35 cellular contexts compared by ENCODE assay signal in the genomic region with DNA sequence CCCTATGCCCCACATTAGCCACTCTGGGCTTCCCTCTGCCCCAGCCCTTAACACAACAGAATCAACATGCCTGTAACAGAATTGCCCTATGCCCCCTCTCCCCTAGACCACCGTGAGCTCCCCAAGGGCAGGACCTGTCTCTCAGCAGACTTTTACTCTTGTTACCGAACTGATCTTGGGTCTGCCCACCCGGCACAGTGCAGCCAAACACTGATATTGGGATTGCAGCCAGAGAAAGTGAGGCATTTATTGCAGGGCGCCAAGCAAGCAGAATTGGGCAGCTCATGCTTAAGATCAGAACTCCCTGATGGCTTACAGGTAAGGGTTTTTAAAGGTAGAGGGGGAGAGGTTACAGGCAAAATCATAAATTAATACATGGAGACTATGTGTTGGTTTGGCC. TPM values are rescaled to one million over a fixed set of nuclear protein-coding genes. Genes with fewer than 3 reads are reported as not detected.
"Had no signal": no experiment of that assay in that cellular context is flagged by ENCODE, and none has a peak within 500 bp of the region (broad histone marks: within the 10 kb centered on the region; RNA-seq: fewer than 3 reads in every experiment).

No MANE protein-coding gene starts in this region.

- H3K9me3 ChIP-seq: adrenal gland, body of pancreas had no signal

- H3K36me3 Mint-ChIP-seq: activated naive CD4-positive, alpha-beta T cell treated with anti-CD3 and anti-CD28 coated beads, Interleukin-2, amount 50 U/mL, for 72 hours; activated naive CD8-positive, alpha-beta T cell treated with anti-CD3 and anti-CD28 coated beads for 36 hours had no signal

- DNase-seq: activated B cell treated with CpG ODN at 0.5 μM for 24 hours; activated CD4-positive, alpha-beta T cell treated with anti-CD3 and anti-CD28 coated beads for 4 hours; activated CD4-positive, alpha-beta T cell treated with anti-CD3 and anti-CD28 coated beads, Interleukin-2, amount 10 ng/mL, durations not matched to agents 24 days and 14 days; activated CD4-positive, alpha-beta T cell treated with anti-CD3 and anti-CD28 coated beads, Interleukin-2, amount 50 U/mL, for 1 hour; activated CD4-positive, alpha-beta T cell treated with anti-CD3 and anti-CD28 coated beads, Interleukin-2, amount 50 U/mL, for 4 hours; activated CD4-positive, CD25-positive, alpha-beta regulatory T cell treated with anti-CD3 and anti-CD28 coated beads, Interleukin-2, amount 50 U/mL, for 72 hours; activated CD8-positive, alpha-beta memory T cell treated with anti-CD3 and anti-CD28 coated beads, Interleukin-2, amount 50 U/mL, for 4 hours; activated CD8-positive, alpha-beta T cell treated with anti-CD3 and anti-CD28 coated beads for 36 hours; activated effector memory CD4-positive, alpha-beta T cell treated with anti-CD3 and anti-CD28 coated beads, Interleukin-2, amount 50 U/mL, for 16 hours; activated gamma-delta T cell treated with Interleukin-2 at 50 U/mL for 16 hours; activated naive CD4-positive, alpha-beta T cell; activated naive CD4-positive, alpha-beta T cell treated with anti-CD3 and anti-CD28 coated beads for 36 hours; activated naive CD4-positive, alpha-beta T cell treated with anti-CD3 and anti-CD28 coated beads, Interleukin-2, amount 50 U/mL, for 16 hours; activated naive CD8-positive, alpha-beta T cell treated with anti-CD3 and anti-CD28 coated beads for 36 hours; activated T-cell treated with anti-CD3 and anti-CD28 coated beads for 4 hours; activated T-cell treated with anti-CD3 and anti-CD28 coated beads, Interleukin-2, amount 50 U/mL, for 1 hour; activated T-cell treated with anti-CD3 and anti-CD28 coated beads, Interleukin-2, amount 50 U/mL, for 4 hours; activated T-cell treated with anti-CD3 and anti-CD28 coated beads, Interleukin-2, amount 50 U/mL, for 72 hours; adrenal gland; amniotic stem cell; aorta; body of pancreas; brain microvascular endothelial cell; central memory CD4-positive, alpha-beta T cell; T-helper 1 cell; T-helper 2 cell; T-helper 9 cell had no signal

- H3K9me3 Mint-ChIP-seq: activated CD4-positive, alpha-beta T cell treated with anti-CD3 and anti-CD28 coated beads, Interleukin-2, amount 10 ng/mL, durations not matched to agents 24 days and 14 days; activated CD8-positive, alpha-beta T cell treated with anti-CD3 and anti-CD28 coated beads for 36 hours; activated naive CD4-positive, alpha-beta T cell treated with anti-CD3 and anti-CD28 coated beads for 36 hours; activated naive CD4-positive, alpha-beta T cell treated with anti-CD3 and anti-CD28 coated beads, Interleukin-2, amount 50 U/mL, for 72 hours; activated naive CD8-positive, alpha-beta T cell treated with anti-CD3 and anti-CD28 coated beads for 36 hours; activated T-cell treated with anti-CD3 and anti-CD28 coated beads, Interleukin-2, amount 50 U/mL, for 4 hours; activated T-helper 1 cell treated with anti-CD3 and anti-CD28 coated beads, Interleukin-12 subunit alpha, Interleukin-12 subunit beta, Interleukin-2, Interleukin-4 antibody, amounts not matched to agents 30 ng/mL and 10 ng/mL and 1 ng/mL, durations not matched to agents 14 hours and 24 hours and 36 hours; activated T-helper 17 cell treated with anti-CD3 and anti-CD28 coated beads, Interleukin-2, amount 50 U/mL, for 72 hours; T-helper 1 cell treated with Interleukin-12 subunit alpha and Interleukin-12 subunit beta and Interleukin-4 antibody, amounts not matched to agents 30 μg/mL and 1 μg/mL, for 36 hours; T-helper 2 cell treated with Interferon-gamma antibody and Interleukin-4, amounts not matched to agents 5 μg/mL and 100 μg/mL, for 36 hours had no signal

- H3K27ac ChIP-seq: adrenal gland, body of pancreas, brain microvascular endothelial cell, breast epithelium, VCaP had no signal

- H3K4me1 ChIP-seq: adrenal gland, body of pancreas, breast epithelium had no signal

- H3K4me3 ChIP-seq: adrenal gland, body of pancreas, breast epithelium had no signal

- ATAC-seq: activated CD8-positive, alpha-beta T cell treated with anti-CD3 and anti-CD28 coated beads for 36 hours; activated naive CD4-positive, alpha-beta T cell treated with anti-CD3 and anti-CD28 coated beads, Interleukin-2, amount 50 U/mL, for 72 hours; activated T-cell treated with anti-CD3 and anti-CD28 coated beads, Interleukin-2, amount 50 U/mL, for 4 hours; activated T-cell treated with anti-CD3 and anti-CD28 coated beads, Interleukin-2, amount 50 U/mL, for 72 hours; activated T-helper 17 cell treated with anti-CD3 and anti-CD28 coated beads, Interleukin-2, amount 50 U/mL, for 72 hours; body of pancreas had no signal

- H3K27ac Mint-ChIP-seq: activated B cell treated with CpG ODN at 0.5 μM for 24 hours; activated CD4-positive, alpha-beta T cell treated with anti-CD3 and anti-CD28 coated beads, Interleukin-2, amount 10 ng/mL, durations not matched to agents 24 days and 14 days; activated CD8-positive, alpha-beta T cell treated with anti-CD3 and anti-CD28 coated beads for 36 hours; activated naive CD4-positive, alpha-beta T cell treated with anti-CD3 and anti-CD28 coated beads for 36 hours; activated naive CD4-positive, alpha-beta T cell treated with anti-CD3 and anti-CD28 coated beads, Interleukin-2, amount 50 U/mL, for 72 hours; activated naive CD8-positive, alpha-beta T cell treated with anti-CD3 and anti-CD28 coated beads for 36 hours; activated T-cell treated with anti-CD3 and anti-CD28 coated beads, Interleukin-2, amount 50 U/mL, for 72 hours; activated T-helper 1 cell treated with anti-CD3 and anti-CD28 coated beads, Interleukin-12 subunit alpha, Interleukin-12 subunit beta, Interleukin-2, Interleukin-4 antibody, amounts not matched to agents 30 ng/mL and 10 ng/mL and 1 ng/mL, durations not matched to agents 14 hours and 24 hours and 36 hours; activated T-helper 17 cell treated with anti-CD3 and anti-CD28 coated beads, Interleukin-2, amount 50 U/mL, for 72 hours; T-helper 1 cell treated with Interleukin-12 subunit alpha and Interleukin-12 subunit beta and Interleukin-4 antibody, amounts not matched to agents 30 μg/mL and 1 μg/mL, for 36 hours; T-helper 2 cell treated with Interferon-gamma antibody and Interleukin-4, amounts not matched to agents 5 μg/mL and 100 μg/mL, for 36 hours had no signal

- H3K4me1 Mint-ChIP-seq: activated CD4-positive, alpha-beta T cell treated with anti-CD3 and anti-CD28 coated beads, Interleukin-2, amount 10 ng/mL, durations not matched to agents 24 days and 14 days; activated naive CD8-positive, alpha-beta T cell treated with anti-CD3 and anti-CD28 coated beads for 36 hours; activated T-helper 17 cell treated with anti-CD3 and anti-CD28 coated beads, Interleukin-2, amount 50 U/mL, for 72 hours had no signal

- H3K36me3 ChIP-seq: adrenal gland, brain microvascular endothelial cell, breast epithelium had no signal

- H3K27me3 Mint-ChIP-seq: activated B cell treated with CpG ODN at 0.5 μM for 24 hours had no signal

- H3K27me3 ChIP-seq: adrenal gland, body of pancreas, brain microvascular endothelial cell, breast epithelium had no signal

- H3K4me3 Mint-ChIP-seq: activated B cell treated with CpG ODN at 0.5 μM for 24 hours; activated CD4-positive, alpha-beta T cell treated with anti-CD3 and anti-CD28 coated beads, Interleukin-2, amount 10 ng/mL, durations not matched to agents 24 days and 14 days; activated CD8-positive, alpha-beta T cell treated with anti-CD3 and anti-CD28 coated beads for 36 hours; activated naive CD4-positive, alpha-beta T cell treated with anti-CD3 and anti-CD28 coated beads for 36 hours; activated naive CD8-positive, alpha-beta T cell treated with anti-CD3 and anti-CD28 coated beads for 36 hours; activated T-cell treated with anti-CD3 and anti-CD28 coated beads, Interleukin-2, amount 50 U/mL, for 4 hours; activated T-cell treated with anti-CD3 and anti-CD28 coated beads, Interleukin-2, amount 50 U/mL, for 72 hours; activated T-helper 1 cell treated with anti-CD3 and anti-CD28 coated beads, Interleukin-12 subunit alpha, Interleukin-12 subunit beta, Interleukin-2, Interleukin-4 antibody, amounts not matched to agents 30 ng/mL and 10 ng/mL and 1 ng/mL, durations not matched to agents 14 hours and 24 hours and 36 hours; activated T-helper 17 cell treated with anti-CD3 and anti-CD28 coated beads, Interleukin-2, amount 50 U/mL, for 72 hours; T-helper 1 cell treated with Interleukin-12 subunit alpha and Interleukin-12 subunit beta and Interleukin-4 antibody, amounts not matched to agents 30 μg/mL and 1 μg/mL, for 36 hours; T-helper 2 cell treated with Interferon-gamma antibody and Interleukin-4, amounts not matched to agents 5 μg/mL and 100 μg/mL, for 36 hours had no signal

RNA-seq across cellular contexts. Expression of a gene that starts 33.5 kb away (rescaled TPM):
- total RNA-seq: activated B cell treated with CpG ODN at 0.5 μM for 24 hours; activated CD4-positive, alpha-beta T cell treated with anti-CD3 and anti-CD28 coated beads, Interleukin-2, amount 10 ng/mL, durations not matched to agents 24 days and 14 days; activated CD8-positive, alpha-beta memory T cell treated with anti-CD3 and anti-CD28 coated beads for 36 hours; activated CD8-positive, alpha-beta T cell treated with anti-CD3 and anti-CD28 coated beads for 36 hours; activated naive CD4-positive, alpha-beta T cell treated with anti-CD3 and anti-CD28 coated beads for 36 hours; activated naive CD4-positive, alpha-beta T cell treated with anti-CD3 and anti-CD28 coated beads, Interleukin-2, amount 50 U/mL, for 72 hours; activated naive CD8-positive, alpha-beta T cell treated with anti-CD3 and anti-CD28 coated beads for 36 hours; activated T-cell treated with anti-CD3 and anti-CD28 coated beads, Interleukin-2, amount 50 U/mL, for 4 hours; activated T-cell treated with anti-CD3 and anti-CD28 coated beads, Interleukin-2, amount 50 U/mL, for 72 hours; activated T-helper 1 cell treated with anti-CD3 and anti-CD28 coated beads, Interleukin-12 subunit alpha, Interleukin-12 subunit beta, Interleukin-2, Interleukin-4 antibody, amounts not matched to agents 30 ng/mL and 10 ng/mL and 1 ng/mL, durations not matched to agents 14 hours and 24 hours and 36 hours; activated T-helper 17 cell treated with anti-CD3 and anti-CD28 coated beads, Interleukin-2, amount 50 U/mL, for 72 hours had no signal
- polyA plus RNA-seq: aorta had no signal
